In the genomic region with DNA sequence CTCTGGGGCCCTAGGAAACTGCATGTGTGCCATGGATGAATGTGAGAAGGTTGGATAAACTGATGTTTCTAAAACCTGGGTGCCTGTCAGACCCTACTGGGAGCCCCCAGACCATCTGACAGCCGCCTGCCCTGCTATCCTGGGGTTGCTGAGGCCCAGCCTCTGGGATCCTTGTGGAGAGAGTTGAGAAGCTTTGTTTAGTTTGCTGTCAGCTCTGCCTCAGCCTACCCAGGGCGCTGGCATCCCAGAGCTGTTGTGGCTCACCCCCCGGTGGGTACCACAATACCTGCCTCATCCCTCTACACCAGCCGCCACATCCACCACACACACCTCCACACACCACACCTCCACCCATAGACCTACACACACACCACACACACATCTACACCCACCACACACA, we compare ENCODE assay signal across 1 cellular context.
TF ChIP-seq lines count a peak whose summit lies in the region.

No MANE protein-coding gene starts in this region.

TF ChIP-seq in H1, 55 proteins besides CTCF, POLR2A, EP300 and RAD21:
- no peak for TF ChIP-seq TBP (IDR thresholded peaks at IDR 0.05; ENCODE audit: low read depth, low read length)
- TF ChIP-seq SIRT6 (IDR thresholded peaks at IDR 0.05; ENCODE audit: low read length): no peak
- TF ChIP-seq KDM4A (IDR thresholded peaks at IDR 0.05; ENCODE audit: low read depth, low read length, severe bottlenecking): no peak
- TF ChIP-seq RBBP5 (IDR thresholded peaks at IDR 0.05; ENCODE audit: borderline replicate concordance, low read depth, low read length): no peak
- no peak for TF ChIP-seq TAF7 (optimal IDR thresholded peaks at IDR 0.05; ENCODE audit: borderline replicate concordance, low read depth, low read length)
- TF ChIP-seq KDM1A (IDR thresholded peaks at IDR 0.05; ENCODE audit: borderline replicate concordance, low read length): no peak
- no peak for TF ChIP-seq SP4 (IDR thresholded peaks at IDR 0.05; ENCODE audit: low read length)
- TF ChIP-seq BCL11A (IDR thresholded peaks at IDR 0.05; ENCODE audit: low read depth in 2 of 2, low read length in 2 of 2): no peak
- no peak for TF ChIP-seq GABPA (IDR thresholded peaks at IDR 0.05; ENCODE audit: borderline replicate concordance, insufficient read depth, low read length)
- no peak for TF ChIP-seq POLR2AphosphoS5 (IDR thresholded peaks at IDR 0.05; ENCODE audit: low read depth, low read length)
- TF ChIP-seq CBX8 (IDR thresholded peaks at IDR 0.05; ENCODE audit: borderline replicate concordance, low read depth, low read length): no peak
- no peak for TF ChIP-seq RFX5 (IDR thresholded peaks at IDR 0.05; ENCODE audit: borderline replicate concordance, low read depth, low read length)
- TF ChIP-seq, protein P1, sequence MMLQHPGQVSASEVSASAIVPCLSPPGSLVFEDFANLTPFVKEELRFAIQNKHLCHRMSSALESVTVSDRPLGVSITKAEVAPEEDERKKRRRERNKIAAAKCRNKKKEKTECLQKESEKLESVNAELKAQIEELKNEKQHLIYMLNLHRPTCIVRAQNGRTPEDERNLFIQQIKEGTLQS (IDR thresholded peaks at IDR 0.05; ENCODE audit: insufficient read depth, low read depth, low read length): no peak
- TF ChIP-seq ZNF274 (IDR thresholded peaks at IDR 0.05; ENCODE audit: borderline replicate concordance, extremely low read depth, low read length): no peak
- TF ChIP-seq, protein P2, sequence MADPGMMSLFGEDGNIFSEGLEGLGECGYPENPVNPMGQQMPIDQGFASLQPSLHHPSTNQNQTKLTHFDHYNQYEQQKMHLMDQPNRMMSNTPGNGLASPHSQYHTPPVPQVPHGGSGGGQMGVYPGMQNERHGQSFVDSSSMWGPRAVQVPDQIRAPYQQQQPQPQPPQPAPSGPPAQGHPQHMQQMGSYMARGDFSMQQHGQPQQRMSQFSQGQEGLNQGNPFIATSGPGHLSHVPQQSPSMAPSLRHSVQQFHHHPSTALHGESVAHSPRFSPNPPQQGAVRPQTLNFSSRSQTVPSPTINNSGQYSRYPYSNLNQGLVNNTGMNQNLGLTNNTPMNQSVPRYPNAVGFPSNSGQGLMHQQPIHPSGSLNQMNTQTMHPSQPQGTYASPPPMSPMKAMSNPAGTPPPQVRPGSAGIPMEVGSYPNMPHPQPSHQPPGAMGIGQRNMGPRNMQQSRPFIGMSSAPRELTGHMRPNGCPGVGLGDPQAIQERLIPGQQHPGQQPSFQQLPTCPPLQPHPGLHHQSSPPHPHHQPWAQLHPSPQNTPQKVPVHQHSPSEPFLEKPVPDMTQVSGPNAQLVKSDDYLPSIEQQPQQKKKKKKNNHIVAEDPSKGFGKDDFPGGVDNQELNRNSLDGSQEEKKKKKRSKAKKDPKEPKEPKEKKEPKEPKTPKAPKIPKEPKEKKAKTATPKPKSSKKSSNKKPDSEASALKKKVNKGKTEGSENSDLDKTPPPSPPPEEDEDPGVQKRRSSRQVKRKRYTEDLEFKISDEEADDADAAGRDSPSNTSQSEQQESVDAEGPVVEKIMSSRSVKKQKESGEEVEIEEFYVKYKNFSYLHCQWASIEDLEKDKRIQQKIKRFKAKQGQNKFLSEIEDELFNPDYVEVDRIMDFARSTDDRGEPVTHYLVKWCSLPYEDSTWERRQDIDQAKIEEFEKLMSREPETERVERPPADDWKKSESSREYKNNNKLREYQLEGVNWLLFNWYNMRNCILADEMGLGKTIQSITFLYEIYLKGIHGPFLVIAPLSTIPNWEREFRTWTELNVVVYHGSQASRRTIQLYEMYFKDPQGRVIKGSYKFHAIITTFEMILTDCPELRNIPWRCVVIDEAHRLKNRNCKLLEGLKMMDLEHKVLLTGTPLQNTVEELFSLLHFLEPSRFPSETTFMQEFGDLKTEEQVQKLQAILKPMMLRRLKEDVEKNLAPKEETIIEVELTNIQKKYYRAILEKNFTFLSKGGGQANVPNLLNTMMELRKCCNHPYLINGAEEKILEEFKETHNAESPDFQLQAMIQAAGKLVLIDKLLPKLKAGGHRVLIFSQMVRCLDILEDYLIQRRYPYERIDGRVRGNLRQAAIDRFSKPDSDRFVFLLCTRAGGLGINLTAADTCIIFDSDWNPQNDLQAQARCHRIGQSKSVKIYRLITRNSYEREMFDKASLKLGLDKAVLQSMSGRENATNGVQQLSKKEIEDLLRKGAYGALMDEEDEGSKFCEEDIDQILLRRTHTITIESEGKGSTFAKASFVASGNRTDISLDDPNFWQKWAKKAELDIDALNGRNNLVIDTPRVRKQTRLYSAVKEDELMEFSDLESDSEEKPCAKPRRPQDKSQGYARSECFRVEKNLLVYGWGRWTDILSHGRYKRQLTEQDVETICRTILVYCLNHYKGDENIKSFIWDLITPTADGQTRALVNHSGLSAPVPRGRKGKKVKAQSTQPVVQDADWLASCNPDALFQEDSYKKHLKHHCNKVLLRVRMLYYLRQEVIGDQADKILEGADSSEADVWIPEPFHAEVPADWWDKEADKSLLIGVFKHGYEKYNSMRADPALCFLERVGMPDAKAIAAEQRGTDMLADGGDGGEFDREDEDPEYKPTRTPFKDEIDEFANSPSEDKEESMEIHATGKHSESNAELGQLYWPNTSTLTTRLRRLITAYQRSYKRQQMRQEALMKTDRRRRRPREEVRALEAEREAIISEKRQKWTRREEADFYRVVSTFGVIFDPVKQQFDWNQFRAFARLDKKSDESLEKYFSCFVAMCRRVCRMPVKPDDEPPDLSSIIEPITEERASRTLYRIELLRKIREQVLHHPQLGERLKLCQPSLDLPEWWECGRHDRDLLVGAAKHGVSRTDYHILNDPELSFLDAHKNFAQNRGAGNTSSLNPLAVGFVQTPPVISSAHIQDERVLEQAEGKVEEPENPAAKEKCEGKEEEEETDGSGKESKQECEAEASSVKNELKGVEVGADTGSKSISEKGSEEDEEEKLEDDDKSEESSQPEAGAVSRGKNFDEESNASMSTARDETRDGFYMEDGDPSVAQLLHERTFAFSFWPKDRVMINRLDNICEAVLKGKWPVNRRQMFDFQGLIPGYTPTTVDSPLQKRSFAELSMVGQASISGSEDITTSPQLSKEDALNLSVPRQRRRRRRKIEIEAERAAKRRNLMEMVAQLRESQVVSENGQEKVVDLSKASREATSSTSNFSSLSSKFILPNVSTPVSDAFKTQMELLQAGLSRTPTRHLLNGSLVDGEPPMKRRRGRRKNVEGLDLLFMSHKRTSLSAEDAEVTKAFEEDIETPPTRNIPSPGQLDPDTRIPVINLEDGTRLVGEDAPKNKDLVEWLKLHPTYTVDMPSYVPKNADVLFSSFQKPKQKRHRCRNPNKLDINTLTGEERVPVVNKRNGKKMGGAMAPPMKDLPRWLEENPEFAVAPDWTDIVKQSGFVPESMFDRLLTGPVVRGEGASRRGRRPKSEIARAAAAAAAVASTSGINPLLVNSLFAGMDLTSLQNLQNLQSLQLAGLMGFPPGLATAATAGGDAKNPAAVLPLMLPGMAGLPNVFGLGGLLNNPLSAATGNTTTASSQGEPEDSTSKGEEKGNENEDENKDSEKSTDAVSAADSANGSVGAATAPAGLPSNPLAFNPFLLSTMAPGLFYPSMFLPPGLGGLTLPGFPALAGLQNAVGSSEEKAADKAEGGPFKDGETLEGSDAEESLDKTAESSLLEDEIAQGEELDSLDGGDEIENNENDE (IDR thresholded peaks at IDR 0.05; ENCODE audit: insufficient replicate concordance, low read length): no peak
